In genomic region chr17:82269138-82269881, GRCh38 we compare ENCODE assay signal across 1 cellular context.
TF ChIP-seq lines count a peak whose summit lies in the region.

No MANE protein-coding gene starts in this region.

TF ChIP-seq in HepG2, 621 proteins besides CTCF, POLR2A, EP300 and RAD21 (continued from another document):
- TF ChIP-seq, protein P1, sequence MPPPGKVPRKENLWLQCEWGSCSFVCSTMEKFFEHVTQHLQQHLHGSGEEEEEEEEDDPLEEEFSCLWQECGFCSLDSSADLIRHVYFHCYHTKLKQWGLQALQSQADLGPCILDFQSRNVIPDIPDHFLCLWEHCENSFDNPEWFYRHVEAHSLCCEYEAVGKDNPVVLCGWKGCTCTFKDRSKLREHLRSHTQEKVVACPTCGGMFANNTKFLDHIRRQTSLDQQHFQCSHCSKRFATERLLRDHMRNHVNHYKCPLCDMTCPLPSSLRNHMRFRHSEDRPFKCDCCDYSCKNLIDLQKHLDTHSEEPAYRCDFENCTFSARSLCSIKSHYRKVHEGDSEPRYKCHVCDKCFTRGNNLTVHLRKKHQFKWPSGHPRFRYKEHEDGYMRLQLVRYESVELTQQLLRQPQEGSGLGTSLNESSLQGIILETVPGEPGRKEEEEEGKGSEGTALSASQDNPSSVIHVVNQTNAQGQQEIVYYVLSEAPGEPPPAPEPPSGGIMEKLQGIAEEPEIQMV (CRISPR knock-in tag; IDR thresholded peaks at IDR 0.05; ENCODE audit: low read depth): no peak
- TF ChIP-seq NFKBIZ (CRISPR knock-in tag; IDR thresholded peaks at IDR 0.05) (no peak), SRF (IDR thresholded peaks at IDR 0.05; ENCODE audit: low read depth, low read length) (no peak), MYC (CRISPR knock-in tag; IDR thresholded peaks at IDR 0.05; ENCODE audit: borderline replicate concordance) (peak; percentile 37; the same call in 1 of the 2 replicates), ZC3H13 (CRISPR knock-in tag; IDR thresholded peaks at IDR 0.05) (0 out of 2 replicates have a peak, but pooled peaks have one; percentile 8), ZNF619 (CRISPR knock-in tag; IDR thresholded peaks at IDR 0.05) (no peak), ZFP41 (CRISPR knock-in tag; IDR thresholded peaks at IDR 0.05; ENCODE audit: borderline replicate concordance) (no peak), ZBTB1 (CRISPR knock-in tag; IDR thresholded peaks at IDR 0.05; ENCODE audit: borderline replicate concordance) (no peak), ZNF136 (CRISPR knock-in tag; IDR thresholded peaks at IDR 0.05; ENCODE audit: low read depth) (no peak), BRCA1 (CRISPR knock-in tag; IDR thresholded peaks at IDR 0.05) (no peak), THYN1 (CRISPR knock-in tag; IDR thresholded peaks at IDR 0.05; ENCODE audit: borderline replicate concordance, low read depth) (no peak), ZNF451 (CRISPR knock-in tag; IDR thresholded peaks at IDR 0.05) (no peak), ZNF574 (CRISPR knock-in tag; IDR thresholded peaks at IDR 0.05) (no peak), SNAPC5 (CRISPR knock-in tag; IDR thresholded peaks at IDR 0.05; ENCODE audit: borderline replicate concordance) (no peak), MXI1 (IDR thresholded peaks at IDR 0.05; ENCODE audit: borderline replicate concordance, low read depth, low read length) (no peak), FOXK2 (IDR thresholded peaks at IDR 0.05) (no peak), ZNF281 (CRISPR knock-in tag; IDR thresholded peaks at IDR 0.05; ENCODE audit: borderline replicate concordance) (no peak), ZNF747 (CRISPR knock-in tag; IDR thresholded peaks at IDR 0.05; ENCODE audit: borderline replicate concordance) (no peak), HIVEP1 (CRISPR knock-in tag; IDR thresholded peaks at IDR 0.05) (no peak), HOXA3 (CRISPR knock-in tag; IDR thresholded peaks at IDR 0.05) (0 out of 2 replicates have a peak, but pooled peaks have one; percentile 32), SP2 (CRISPR knock-in tag; IDR thresholded peaks at IDR 0.05) (no peak), ZNF558 (CRISPR knock-in tag; IDR thresholded peaks at IDR 0.05; ENCODE audit: borderline replicate concordance) (no peak), ZBTB26 (CRISPR knock-in tag; IDR thresholded peaks at IDR 0.05; ENCODE audit: borderline replicate concordance) (no peak), ZNF556 (CRISPR knock-in tag; IDR thresholded peaks at IDR 0.05; ENCODE audit: borderline replicate concordance) (no peak), GPN1 (CRISPR knock-in tag; IDR thresholded peaks at IDR 0.05; ENCODE audit: borderline replicate concordance) (no peak), NFE2L2 (IDR thresholded peaks at IDR 0.05; ENCODE audit: low read length) (no peak), ZNF768 (CRISPR knock-in tag; IDR thresholded peaks at IDR 0.05) (no peak; the same call in 1 of the 2 replicates), ZNF263 (CRISPR knock-in tag; IDR thresholded peaks at IDR 0.05) (no peak)
- TF ChIP-seq, protein P2, sequence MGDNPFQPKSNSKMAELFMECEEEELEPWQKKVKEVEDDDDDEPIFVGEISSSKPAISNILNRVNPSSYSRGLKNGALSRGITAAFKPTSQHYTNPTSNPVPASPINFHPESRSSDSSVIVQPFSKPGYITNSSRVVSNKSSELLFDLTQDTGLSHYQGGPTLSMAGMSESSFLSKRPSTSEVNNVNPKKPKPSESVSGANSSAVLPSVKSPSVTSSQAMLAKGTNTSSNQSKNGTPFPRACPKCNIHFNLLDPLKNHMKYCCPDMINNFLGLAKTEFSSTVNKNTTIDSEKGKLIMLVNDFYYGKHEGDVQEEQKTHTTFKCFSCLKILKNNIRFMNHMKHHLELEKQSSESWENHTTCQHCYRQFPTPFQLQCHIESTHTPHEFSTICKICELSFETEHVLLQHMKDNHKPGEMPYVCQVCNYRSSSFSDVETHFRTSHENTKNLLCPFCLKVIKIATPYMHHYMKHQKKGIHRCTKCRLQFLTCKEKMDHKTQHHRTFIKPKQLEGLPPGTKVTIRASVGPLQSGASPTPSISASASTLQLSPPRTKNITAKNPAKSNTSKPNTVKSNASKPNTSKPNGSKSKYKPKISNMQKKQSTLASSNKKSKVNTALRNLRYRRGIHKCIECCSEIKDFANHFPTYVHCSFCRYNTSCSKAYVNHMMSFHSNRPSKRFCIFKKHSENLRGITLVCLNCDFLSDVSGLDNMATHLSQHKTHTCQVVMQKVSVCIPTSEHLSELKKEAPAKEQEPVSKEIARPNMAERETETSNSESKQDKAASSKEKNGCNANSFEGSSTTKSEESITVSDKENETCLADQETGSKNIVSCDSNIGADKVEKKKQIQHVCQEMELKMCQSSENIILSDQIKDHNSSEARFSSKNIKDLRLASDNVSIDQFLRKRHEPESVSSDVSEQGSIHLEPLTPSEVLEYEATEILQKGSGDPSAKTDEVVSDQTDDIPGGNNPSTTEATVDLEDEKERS (CRISPR knock-in tag; IDR thresholded peaks at IDR 0.05): no peak
- TF ChIP-seq, protein P3, sequence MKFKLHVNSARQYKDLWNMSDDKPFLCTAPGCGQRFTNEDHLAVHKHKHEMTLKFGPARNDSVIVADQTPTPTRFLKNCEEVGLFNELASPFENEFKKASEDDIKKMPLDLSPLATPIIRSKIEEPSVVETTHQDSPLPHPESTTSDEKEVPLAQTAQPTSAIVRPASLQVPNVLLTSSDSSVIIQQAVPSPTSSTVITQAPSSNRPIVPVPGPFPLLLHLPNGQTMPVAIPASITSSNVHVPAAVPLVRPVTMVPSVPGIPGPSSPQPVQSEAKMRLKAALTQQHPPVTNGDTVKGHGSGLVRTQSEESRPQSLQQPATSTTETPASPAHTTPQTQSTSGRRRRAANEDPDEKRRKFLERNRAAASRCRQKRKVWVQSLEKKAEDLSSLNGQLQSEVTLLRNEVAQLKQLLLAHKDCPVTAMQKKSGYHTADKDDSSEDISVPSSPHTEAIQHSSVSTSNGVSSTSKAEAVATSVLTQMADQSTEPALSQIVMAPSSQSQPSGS (CRISPR knock-in tag; IDR thresholded peaks at IDR 0.05): no peak
- TF ChIP-seq, protein P4, sequence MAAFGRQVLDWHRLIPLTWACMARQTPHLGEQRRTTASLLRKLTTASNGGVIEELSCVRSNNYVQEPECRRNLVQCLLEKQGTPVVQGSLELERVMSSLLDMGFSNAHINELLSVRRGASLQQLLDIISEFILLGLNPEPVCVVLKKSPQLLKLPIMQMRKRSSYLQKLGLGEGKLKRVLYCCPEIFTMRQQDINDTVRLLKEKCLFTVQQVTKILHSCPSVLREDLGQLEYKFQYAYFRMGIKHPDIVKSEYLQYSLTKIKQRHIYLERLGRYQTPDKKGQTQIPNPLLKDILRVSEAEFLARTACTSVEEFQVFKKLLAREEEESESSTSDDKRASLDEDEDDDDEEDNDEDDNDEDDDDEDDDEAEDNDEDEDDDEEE (CRISPR knock-in tag; IDR thresholded peaks at IDR 0.05): no peak
- TF ChIP-seq, protein P5, sequence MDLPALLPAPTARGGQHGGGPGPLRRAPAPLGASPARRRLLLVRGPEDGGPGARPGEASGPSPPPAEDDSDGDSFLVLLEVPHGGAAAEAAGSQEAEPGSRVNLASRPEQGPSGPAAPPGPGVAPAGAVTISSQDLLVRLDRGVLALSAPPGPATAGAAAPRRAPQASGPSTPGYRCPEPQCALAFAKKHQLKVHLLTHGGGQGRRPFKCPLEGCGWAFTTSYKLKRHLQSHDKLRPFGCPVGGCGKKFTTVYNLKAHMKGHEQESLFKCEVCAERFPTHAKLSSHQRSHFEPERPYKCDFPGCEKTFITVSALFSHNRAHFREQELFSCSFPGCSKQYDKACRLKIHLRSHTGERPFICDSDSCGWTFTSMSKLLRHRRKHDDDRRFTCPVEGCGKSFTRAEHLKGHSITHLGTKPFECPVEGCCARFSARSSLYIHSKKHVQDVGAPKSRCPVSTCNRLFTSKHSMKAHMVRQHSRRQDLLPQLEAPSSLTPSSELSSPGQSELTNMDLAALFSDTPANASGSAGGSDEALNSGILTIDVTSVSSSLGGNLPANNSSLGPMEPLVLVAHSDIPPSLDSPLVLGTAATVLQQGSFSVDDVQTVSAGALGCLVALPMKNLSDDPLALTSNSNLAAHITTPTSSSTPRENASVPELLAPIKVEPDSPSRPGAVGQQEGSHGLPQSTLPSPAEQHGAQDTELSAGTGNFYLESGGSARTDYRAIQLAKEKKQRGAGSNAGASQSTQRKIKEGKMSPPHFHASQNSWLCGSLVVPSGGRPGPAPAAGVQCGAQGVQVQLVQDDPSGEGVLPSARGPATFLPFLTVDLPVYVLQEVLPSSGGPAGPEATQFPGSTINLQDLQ (CRISPR knock-in tag; IDR thresholded peaks at IDR 0.05): no peak
- TF ChIP-seq, protein P6, sequence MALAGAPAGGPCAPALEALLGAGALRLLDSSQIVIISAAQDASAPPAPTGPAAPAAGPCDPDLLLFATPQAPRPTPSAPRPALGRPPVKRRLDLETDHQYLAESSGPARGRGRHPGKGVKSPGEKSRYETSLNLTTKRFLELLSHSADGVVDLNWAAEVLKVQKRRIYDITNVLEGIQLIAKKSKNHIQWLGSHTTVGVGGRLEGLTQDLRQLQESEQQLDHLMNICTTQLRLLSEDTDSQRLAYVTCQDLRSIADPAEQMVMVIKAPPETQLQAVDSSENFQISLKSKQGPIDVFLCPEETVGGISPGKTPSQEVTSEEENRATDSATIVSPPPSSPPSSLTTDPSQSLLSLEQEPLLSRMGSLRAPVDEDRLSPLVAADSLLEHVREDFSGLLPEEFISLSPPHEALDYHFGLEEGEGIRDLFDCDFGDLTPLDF (CRISPR knock-in tag; IDR thresholded peaks at IDR 0.05): no peak
- TF ChIP-seq, protein P7, sequence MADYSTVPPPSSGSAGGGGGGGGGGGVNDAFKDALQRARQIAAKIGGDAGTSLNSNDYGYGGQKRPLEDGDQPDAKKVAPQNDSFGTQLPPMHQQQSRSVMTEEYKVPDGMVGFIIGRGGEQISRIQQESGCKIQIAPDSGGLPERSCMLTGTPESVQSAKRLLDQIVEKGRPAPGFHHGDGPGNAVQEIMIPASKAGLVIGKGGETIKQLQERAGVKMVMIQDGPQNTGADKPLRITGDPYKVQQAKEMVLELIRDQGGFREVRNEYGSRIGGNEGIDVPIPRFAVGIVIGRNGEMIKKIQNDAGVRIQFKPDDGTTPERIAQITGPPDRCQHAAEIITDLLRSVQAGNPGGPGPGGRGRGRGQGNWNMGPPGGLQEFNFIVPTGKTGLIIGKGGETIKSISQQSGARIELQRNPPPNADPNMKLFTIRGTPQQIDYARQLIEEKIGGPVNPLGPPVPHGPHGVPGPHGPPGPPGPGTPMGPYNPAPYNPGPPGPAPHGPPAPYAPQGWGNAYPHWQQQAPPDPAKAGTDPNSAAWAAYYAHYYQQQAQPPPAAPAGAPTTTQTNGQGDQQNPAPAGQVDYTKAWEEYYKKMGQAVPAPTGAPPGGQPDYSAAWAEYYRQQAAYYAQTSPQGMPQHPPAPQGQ (CRISPR knock-in tag; IDR thresholded peaks at IDR 0.05; ENCODE audit: borderline replicate concordance): no peak
